1 cellular context compared by ENCODE assay signal in the genomic region with DNA sequence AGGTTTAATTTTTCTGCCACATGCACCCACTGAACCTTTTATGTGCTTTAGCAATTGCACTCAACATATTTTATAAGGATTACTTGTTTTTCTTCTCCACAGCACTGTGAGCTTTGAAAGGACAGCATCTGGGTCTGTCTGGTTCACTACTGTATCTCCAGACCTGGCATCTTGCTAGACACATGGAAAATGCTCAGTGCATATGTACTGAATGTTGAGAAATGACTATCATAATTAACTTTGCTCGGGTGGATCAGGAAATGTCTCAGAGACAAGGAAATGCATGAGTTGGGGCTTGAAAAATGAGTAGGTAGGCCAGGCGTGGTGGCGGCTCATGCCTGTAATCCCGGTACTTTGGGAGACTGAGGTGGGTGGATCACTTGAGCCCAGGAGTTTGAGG.
A peak's percentile ranks its signal among the peaks of the same experiment; 100 is the strongest.
TF ChIP-seq lines count a peak whose summit lies in the region.

No MANE protein-coding gene starts in this region.

TF ChIP-seq in K562, 482 proteins besides CTCF, POLR2A, EP300 and RAD21 (continued from another document):
- no peak for TF ChIP-seq MXI1 (IDR thresholded peaks at IDR 0.05; ENCODE audit: low read depth, low read length)
- no peak for TF ChIP-seq RFX5 (IDR thresholded peaks at IDR 0.05; ENCODE audit: low read depth, low read length)
- TF ChIP-seq SAFB (IDR thresholded peaks at IDR 0.05; ENCODE audit: borderline replicate concordance, low read depth, low read length) = no peak
- no peak for TF ChIP-seq CBX3 (IDR thresholded peaks at IDR 0.05; ENCODE audit: borderline replicate concordance in 1 of 2, low read length in 2 of 2)
- TF ChIP-seq NCOA1 (IDR thresholded peaks at IDR 0.05; ENCODE audit: low read depth) = no peak
- TF ChIP-seq KAT7 (CRISPR knock-in tag; IDR thresholded peaks at IDR 0.05; ENCODE audit: borderline replicate concordance) = no peak
- TF ChIP-seq BRF1 (IDR thresholded peaks at IDR 0.05; ENCODE audit: borderline replicate concordance, extremely low read depth, insufficient read length) = no peak
- no peak for TF ChIP-seq POLR2B (IDR thresholded peaks at IDR 0.05; ENCODE audit: low read depth, partially characterized antibody)
- TF ChIP-seq SRSF7 (optimal IDR thresholded peaks at IDR 0.05; ENCODE audit: low read depth, low read length) = no peak
- peak; percentile 53; the same call in 1 of the 2 replicates for TF ChIP-seq NFIX (CRISPR knock-in tag; IDR thresholded peaks at IDR 0.05; ENCODE audit: low read depth)
- TF ChIP-seq ZNF785 (CRISPR knock-in tag; IDR thresholded peaks at IDR 0.05) = no peak
- no peak for TF ChIP-seq CCAR2 (IDR thresholded peaks at IDR 0.05; ENCODE audit: low read depth, low read length)
